1 cellular context compared by ENCODE assay signal in the genomic region with DNA sequence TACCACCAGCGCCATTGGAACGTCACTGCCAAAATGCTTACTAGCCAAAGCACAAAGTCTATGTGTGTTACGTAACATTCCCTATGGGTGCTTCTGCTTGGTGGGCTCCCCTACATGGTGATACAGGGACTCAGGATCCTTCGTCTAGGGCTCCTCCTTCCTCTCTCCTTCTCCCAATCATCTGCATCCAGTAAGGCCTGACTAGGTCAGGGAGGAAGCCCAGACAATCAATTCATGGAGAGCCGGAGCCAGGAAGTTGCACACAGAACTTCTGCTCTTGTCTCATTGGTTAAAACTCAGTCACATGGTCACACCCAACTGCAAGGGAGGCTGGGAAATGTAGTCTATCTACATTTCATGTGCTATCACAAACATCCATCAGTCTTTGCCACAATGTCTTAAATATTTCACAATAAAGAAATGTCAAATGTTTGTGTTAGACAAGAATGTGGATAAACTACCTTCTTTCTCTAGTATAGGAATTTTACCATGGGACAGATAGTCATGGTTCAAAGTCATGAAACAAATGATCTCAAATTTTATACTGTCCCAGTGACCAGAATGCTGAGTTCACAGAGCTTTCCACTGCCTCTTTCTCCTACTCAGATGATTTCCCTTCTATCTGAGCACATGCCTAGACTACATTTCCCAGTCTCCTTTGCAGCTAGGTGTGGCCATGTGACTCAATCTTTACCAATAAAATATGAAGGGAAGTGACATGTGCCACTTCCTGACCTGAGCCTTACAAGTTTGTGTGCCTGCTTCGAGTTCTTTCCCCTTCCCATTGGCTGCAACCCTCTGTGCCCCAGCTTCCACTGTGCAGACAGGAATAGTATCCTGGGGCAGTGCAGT.
TF ChIP-seq lines count a peak whose summit lies in the region.

No MANE protein-coding gene starts in this region.

TF ChIP-seq in HepG2, 621 proteins besides CTCF, POLR2A, EP300 and RAD21 (continued from another document):
- TF ChIP-seq, protein P1, sequence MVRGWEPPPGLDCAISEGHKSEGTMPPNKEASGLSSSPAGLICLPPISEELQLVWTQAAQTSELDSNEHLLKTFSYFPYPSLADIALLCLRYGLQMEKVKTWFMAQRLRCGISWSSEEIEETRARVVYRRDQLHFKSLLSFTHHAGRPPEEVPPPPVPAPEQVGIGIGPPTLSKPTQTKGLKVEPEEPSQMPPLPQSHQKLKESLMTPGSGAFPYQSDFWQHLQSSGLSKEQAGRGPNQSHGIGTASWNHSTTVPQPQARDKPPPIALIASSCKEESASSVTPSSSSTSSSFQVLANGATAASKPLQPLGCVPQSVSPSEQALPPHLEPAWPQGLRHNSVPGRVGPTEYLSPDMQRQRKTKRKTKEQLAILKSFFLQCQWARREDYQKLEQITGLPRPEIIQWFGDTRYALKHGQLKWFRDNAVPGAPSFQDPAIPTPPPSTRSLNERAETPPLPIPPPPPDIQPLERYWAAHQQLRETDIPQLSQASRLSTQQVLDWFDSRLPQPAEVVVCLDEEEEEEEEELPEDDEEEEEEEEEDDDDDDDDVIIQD (CRISPR knock-in tag; IDR thresholded peaks at IDR 0.05; ENCODE audit: low read depth) = peak; percentile 80; the same call in 1 of the 2 replicates
- TF ChIP-seq CBX5 (CRISPR knock-in tag; IDR thresholded peaks at IDR 0.05; ENCODE audit: borderline replicate concordance) = peak; percentile 87; the same call in 1 of the 2 replicates
- peak; percentile 59 for TF ChIP-seq ZNF781 (CRISPR knock-in tag; IDR thresholded peaks at IDR 0.05; ENCODE audit: borderline replicate concordance, not compliant biosample characterization)
- TF ChIP-seq, protein P2, sequence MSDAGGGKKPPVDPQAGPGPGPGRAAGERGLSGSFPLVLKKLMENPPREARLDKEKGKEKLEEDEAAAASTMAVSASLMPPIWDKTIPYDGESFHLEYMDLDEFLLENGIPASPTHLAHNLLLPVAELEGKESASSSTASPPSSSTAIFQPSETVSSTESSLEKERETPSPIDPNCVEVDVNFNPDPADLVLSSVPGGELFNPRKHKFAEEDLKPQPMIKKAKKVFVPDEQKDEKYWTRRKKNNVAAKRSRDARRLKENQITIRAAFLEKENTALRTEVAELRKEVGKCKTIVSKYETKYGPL (CRISPR knock-in tag; IDR thresholded peaks at IDR 0.05) = peak; percentile 93; the same call in 1 of the 2 replicates
- TF ChIP-seq XRCC5 (optimal IDR thresholded peaks at IDR 0.05; ENCODE audit: low read length) = peak; percentile 51
- peak; percentile 44; the same call in 1 of the 2 replicates for TF ChIP-seq POLR2AphosphoS5 (IDR thresholded peaks at IDR 0.05; ENCODE audit: low read depth, low read length)
- TF ChIP-seq SETDB1 (CRISPR knock-in tag; IDR thresholded peaks at IDR 0.05; ENCODE audit: borderline replicate concordance) = 0 out of 2 replicates have a peak, but pooled peaks have one; percentile 16
- TF ChIP-seq ZNF501 (CRISPR knock-in tag; IDR thresholded peaks at IDR 0.05) = peak; percentile 47; the same call in 1 of the 2 replicates
- TF ChIP-seq IKZF4 (CRISPR knock-in tag; IDR thresholded peaks at IDR 0.05; ENCODE audit: borderline replicate concordance, low read depth, not compliant biosample characterization) = no peak
- TF ChIP-seq ELF4 (CRISPR knock-in tag; IDR thresholded peaks at IDR 0.05; ENCODE audit: borderline replicate concordance) = peak; percentile 88
- TF ChIP-seq KAT2B (IDR thresholded peaks at IDR 0.05; ENCODE audit: borderline replicate concordance, low read depth, low read length) = no peak
- TF ChIP-seq GATAD2A (CRISPR knock-in tag; IDR thresholded peaks at IDR 0.05) = peak; percentile 61
- TF ChIP-seq, protein P3, sequence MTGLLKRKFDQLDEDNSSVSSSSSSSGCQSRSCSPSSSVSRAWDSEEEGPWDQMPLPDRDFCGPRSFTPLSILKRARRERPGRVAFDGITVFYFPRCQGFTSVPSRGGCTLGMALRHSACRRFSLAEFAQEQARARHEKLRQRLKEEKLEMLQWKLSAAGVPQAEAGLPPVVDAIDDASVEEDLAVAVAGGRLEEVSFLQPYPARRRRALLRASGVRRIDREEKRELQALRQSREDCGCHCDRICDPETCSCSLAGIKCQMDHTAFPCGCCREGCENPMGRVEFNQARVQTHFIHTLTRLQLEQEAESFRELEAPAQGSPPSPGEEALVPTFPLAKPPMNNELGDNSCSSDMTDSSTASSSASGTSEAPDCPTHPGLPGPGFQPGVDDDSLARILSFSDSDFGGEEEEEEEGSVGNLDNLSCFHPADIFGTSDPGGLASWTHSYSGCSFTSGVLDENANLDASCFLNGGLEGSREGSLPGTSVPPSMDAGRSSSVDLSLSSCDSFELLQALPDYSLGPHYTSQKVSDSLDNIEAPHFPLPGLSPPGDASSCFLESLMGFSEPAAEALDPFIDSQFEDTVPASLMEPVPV (CRISPR knock-in tag; IDR thresholded peaks at IDR 0.05) = no peak
- TF ChIP-seq, protein P4, sequence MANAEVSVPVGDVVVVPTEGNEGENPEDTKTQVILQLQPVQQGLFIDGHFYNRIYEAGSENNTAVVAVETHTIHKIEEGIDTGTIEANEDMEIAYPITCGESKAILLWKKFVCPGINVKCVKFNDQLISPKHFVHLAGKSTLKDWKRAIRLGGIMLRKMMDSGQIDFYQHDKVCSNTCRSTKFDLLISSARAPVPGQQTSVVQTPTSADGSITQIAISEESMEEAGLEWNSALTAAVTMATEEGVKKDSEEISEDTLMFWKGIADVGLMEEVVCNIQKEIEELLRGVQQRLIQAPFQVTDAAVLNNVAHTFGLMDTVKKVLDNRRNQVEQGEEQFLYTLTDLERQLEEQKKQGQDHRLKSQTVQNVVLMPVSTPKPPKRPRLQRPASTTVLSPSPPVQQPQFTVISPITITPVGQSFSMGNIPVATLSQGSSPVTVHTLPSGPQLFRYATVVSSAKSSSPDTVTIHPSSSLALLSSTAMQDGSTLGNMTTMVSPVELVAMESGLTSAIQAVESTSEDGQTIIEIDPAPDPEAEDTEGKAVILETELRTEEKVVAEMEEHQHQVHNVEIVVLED (CRISPR knock-in tag; IDR thresholded peaks at IDR 0.05; ENCODE audit: borderline replicate concordance) = peak; percentile 42; the same call in 1 of the 2 replicates
- TF ChIP-seq SOX13 (IDR thresholded peaks at IDR 0.05) = no peak
- peak in 1 of 2 experiments; percentile 45; a peak in 2 of 4 replicates for TF ChIP-seq SOX13 (CRISPR knock-in tag; conservative IDR thresholded peaks at IDR 0.05 in 1 of 2, IDR thresholded peaks at IDR 0.05 in 1 of 2)
- TF ChIP-seq FOXA3 (CRISPR knock-in tag; IDR thresholded peaks at IDR 0.05) = peak; percentile 36; the same call in 1 of the 2 replicates
- TF ChIP-seq ZFY (CRISPR knock-in tag; IDR thresholded peaks at IDR 0.05) = peak; percentile 60; the same call in 1 of the 2 replicates
- TF ChIP-seq RAD51 (IDR thresholded peaks at IDR 0.05; ENCODE audit: borderline replicate concordance) = peak; percentile 58; the same call in 1 of the 2 replicates
- TF ChIP-seq SALL2 (CRISPR knock-in tag; IDR thresholded peaks at IDR 0.05) = no peak
- TF ChIP-seq ZNF543 (CRISPR knock-in tag; IDR thresholded peaks at IDR 0.05) = no peak
- TF ChIP-seq GABPB1 (CRISPR knock-in tag; IDR thresholded peaks at IDR 0.05) = peak; percentile 90
- no peak for TF ChIP-seq ZNF460 (CRISPR knock-in tag; IDR thresholded peaks at IDR 0.05; ENCODE audit: borderline replicate concordance)
- TF ChIP-seq ZNF292 (CRISPR knock-in tag; IDR thresholded peaks at IDR 0.05; ENCODE audit: borderline replicate concordance, low read depth) = peak; percentile 23; the same call in 1 of the 2 replicates
- TF ChIP-seq TCF7 (IDR thresholded peaks at IDR 0.05; ENCODE audit: low read depth) = no peak
- TF ChIP-seq SUZ12 (IDR thresholded peaks at IDR 0.05; ENCODE audit: low read depth, low read length) = peak; percentile 67
- TF ChIP-seq, protein P5, sequence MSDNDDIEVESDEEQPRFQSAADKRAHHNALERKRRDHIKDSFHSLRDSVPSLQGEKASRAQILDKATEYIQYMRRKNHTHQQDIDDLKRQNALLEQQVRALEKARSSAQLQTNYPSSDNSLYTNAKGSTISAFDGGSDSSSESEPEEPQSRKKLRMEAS (IDR thresholded peaks at IDR 0.05) = peak; percentile 48; the same call in 1 of the 2 replicates
- no peak for TF ChIP-seq ZNF790 (CRISPR knock-in tag; IDR thresholded peaks at IDR 0.05; ENCODE audit: borderline replicate concordance)
- peak; percentile 87 for TF ChIP-seq WIZ (CRISPR knock-in tag; IDR thresholded peaks at IDR 0.05)
- peak; percentile 89 for TF ChIP-seq NFYB (CRISPR knock-in tag; IDR thresholded peaks at IDR 0.05)
- TF ChIP-seq SALL1 (CRISPR knock-in tag; IDR thresholded peaks at IDR 0.05) = peak; percentile 59
- TF ChIP-seq SCMH1 (CRISPR knock-in tag; IDR thresholded peaks at IDR 0.05; ENCODE audit: borderline replicate concordance) = no peak
- TF ChIP-seq, protein P6, sequence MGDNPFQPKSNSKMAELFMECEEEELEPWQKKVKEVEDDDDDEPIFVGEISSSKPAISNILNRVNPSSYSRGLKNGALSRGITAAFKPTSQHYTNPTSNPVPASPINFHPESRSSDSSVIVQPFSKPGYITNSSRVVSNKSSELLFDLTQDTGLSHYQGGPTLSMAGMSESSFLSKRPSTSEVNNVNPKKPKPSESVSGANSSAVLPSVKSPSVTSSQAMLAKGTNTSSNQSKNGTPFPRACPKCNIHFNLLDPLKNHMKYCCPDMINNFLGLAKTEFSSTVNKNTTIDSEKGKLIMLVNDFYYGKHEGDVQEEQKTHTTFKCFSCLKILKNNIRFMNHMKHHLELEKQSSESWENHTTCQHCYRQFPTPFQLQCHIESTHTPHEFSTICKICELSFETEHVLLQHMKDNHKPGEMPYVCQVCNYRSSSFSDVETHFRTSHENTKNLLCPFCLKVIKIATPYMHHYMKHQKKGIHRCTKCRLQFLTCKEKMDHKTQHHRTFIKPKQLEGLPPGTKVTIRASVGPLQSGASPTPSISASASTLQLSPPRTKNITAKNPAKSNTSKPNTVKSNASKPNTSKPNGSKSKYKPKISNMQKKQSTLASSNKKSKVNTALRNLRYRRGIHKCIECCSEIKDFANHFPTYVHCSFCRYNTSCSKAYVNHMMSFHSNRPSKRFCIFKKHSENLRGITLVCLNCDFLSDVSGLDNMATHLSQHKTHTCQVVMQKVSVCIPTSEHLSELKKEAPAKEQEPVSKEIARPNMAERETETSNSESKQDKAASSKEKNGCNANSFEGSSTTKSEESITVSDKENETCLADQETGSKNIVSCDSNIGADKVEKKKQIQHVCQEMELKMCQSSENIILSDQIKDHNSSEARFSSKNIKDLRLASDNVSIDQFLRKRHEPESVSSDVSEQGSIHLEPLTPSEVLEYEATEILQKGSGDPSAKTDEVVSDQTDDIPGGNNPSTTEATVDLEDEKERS (CRISPR knock-in tag; IDR thresholded peaks at IDR 0.05) = peak; percentile 76; the same call in 1 of the 2 replicates
- TF ChIP-seq PHF8 (CRISPR knock-in tag; IDR thresholded peaks at IDR 0.05) = peak; percentile 57
- TF ChIP-seq TAF1 (CRISPR knock-in tag; IDR thresholded peaks at IDR 0.05) = peak; percentile 39; the same call in 1 of the 2 replicates
- 0 out of 2 replicates have a peak, but pooled peaks have one; percentile 10 for TF ChIP-seq NFE2 (CRISPR knock-in tag; IDR thresholded peaks at IDR 0.05)
- no peak for TF ChIP-seq ZFP36L1 (CRISPR knock-in tag; IDR thresholded peaks at IDR 0.05)
- peak; percentile 61; the same call in 1 of the 2 replicates for TF ChIP-seq ZMYM3 (CRISPR knock-in tag; IDR thresholded peaks at IDR 0.05)
- TF ChIP-seq, protein P7, sequence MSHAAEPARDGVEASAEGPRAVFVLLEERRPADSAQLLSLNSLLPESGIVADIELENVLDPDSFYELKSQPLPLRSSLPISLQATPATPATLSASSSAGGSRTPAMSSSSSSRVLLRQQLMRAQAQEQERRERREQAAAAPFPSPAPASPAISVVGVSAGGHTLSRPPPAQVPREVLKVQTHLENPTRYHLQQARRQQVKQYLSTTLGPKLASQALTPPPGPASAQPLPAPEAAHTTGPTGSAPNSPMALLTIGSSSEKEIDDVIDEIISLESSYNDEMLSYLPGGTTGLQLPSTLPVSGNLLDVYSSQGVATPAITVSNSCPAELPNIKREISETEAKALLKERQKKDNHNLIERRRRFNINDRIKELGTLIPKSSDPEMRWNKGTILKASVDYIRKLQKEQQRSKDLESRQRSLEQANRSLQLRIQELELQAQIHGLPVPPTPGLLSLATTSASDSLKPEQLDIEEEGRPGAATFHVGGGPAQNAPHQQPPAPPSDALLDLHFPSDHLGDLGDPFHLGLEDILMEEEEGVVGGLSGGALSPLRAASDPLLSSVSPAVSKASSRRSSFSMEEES (CRISPR knock-in tag; IDR thresholded peaks at IDR 0.05) = no peak; the same call in 1 of the 2 replicates
- TF ChIP-seq ZKSCAN8 (CRISPR knock-in tag; IDR thresholded peaks at IDR 0.05; ENCODE audit: borderline replicate concordance) = 0 out of 2 replicates have a peak, but pooled peaks have one; percentile 24
- no peak for TF ChIP-seq ZKSCAN1 (IDR thresholded peaks at IDR 0.05; ENCODE audit: low read length)
- TF ChIP-seq ELF1 (CRISPR knock-in tag; IDR thresholded peaks at IDR 0.05) = peak; percentile 96
- peak; percentile 93 for TF ChIP-seq HNF4A (CRISPR knock-in tag; IDR thresholded peaks at IDR 0.05)
- TF ChIP-seq, protein P8, sequence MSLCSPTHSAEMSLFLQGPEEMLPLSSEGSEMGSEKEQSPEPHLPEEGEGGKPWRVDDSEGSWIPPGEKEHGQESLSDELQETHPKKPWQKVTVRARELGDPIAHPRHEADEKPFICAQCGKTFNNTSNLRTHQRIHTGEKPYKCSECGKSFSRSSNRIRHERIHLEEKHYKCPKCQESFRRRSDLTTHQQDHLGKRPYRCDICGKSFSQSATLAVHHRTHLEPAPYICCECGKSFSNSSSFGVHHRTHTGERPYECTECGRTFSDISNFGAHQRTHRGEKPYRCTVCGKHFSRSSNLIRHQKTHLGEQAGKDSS (CRISPR knock-in tag; IDR thresholded peaks at IDR 0.05; ENCODE audit: borderline replicate concordance, low read depth) = no peak
- TF ChIP-seq TEAD3 (CRISPR knock-in tag; optimal IDR thresholded peaks at IDR 0.05; ENCODE audit: borderline replicate concordance) = peak; percentile 80
- 0 out of 2 replicates have a peak, but pooled peaks have one; percentile 36 for TF ChIP-seq ZMYM4 (CRISPR knock-in tag; IDR thresholded peaks at IDR 0.05)
- TF ChIP-seq NFATC3 (CRISPR knock-in tag; IDR thresholded peaks at IDR 0.05) = 0 out of 2 replicates have a peak, but pooled peaks have one; percentile 5
- peak; percentile 90 for TF ChIP-seq CEBPG (CRISPR knock-in tag; IDR thresholded peaks at IDR 0.05)
- peak; percentile 63; the same call in 1 of the 2 replicates for TF ChIP-seq PHF21A (CRISPR knock-in tag; IDR thresholded peaks at IDR 0.05)
- TF ChIP-seq HOXA9 (CRISPR knock-in tag; IDR thresholded peaks at IDR 0.05; ENCODE audit: borderline replicate concordance) = no peak
- TF ChIP-seq THAP11 (CRISPR knock-in tag; IDR thresholded peaks at IDR 0.05) = peak; percentile 99
- no peak; the same call in 1 of the 2 replicates for TF ChIP-seq ZBTB7A (CRISPR knock-in tag; IDR thresholded peaks at IDR 0.05)
- TF ChIP-seq ZNF605 (CRISPR knock-in tag; IDR thresholded peaks at IDR 0.05) = peak; percentile 43; the same call in 1 of the 2 replicates
- peak in 1 of 2 experiments; percentile 20; a peak in 2 of 4 replicates for TF ChIP-seq MAFK (conservative IDR thresholded peaks at IDR 0.05 in 1 of 2, IDR thresholded peaks at IDR 0.05 in 1 of 2; ENCODE audit: low read length in 2 of 2)
- TF ChIP-seq ZBTB7B (CRISPR knock-in tag; IDR thresholded peaks at IDR 0.05) = 0 out of 2 replicates have a peak, but pooled peaks have one; percentile 19
- TF ChIP-seq LCORL (IDR thresholded peaks at IDR 0.05) = no peak
- no peak; the same call in none of the 2 replicates for TF ChIP-seq LCORL (CRISPR knock-in tag; IDR thresholded peaks at IDR 0.05)
TF ChIP-seq in HepG2: peak in this region for 110.
